15 cellular contexts compared by ENCODE assay signal in genomic region chr3:194879126-194879887, GRCh38.
DNase-seq lines count a peak whose midpoint lies in the region; ATAC-seq and TF ChIP-seq lines count a peak whose summit lies in the region.
"Had no signal": no experiment of that assay in that cellular context is flagged by ENCODE, and none has a peak within 500 bp of the region (broad histone marks: within the 10 kb centered on the region; RNA-seq: fewer than 3 reads in every experiment).

No MANE protein-coding gene starts in this region.

- WGBS in hepatocyte (ENCODE audit: low lambda C conversion rate, missing lambda C conversion rate) = 92% methylated on average over 12 of the region's 12 CpGs

- no peaks in the 10 kb centered on the region for H3K79me2 ChIP-seq in hepatocyte

- DNase-seq in KBM-7 (peak; percentile 83), UCSD-AML1 (lab: John Stamatoyannopoulos, UW; ENCODE audit: unreplicated experiment) (peak; percentile 72), hepatocyte (ENCODE audit: low spot score) (no peak), NK-92 (lab: John Stamatoyannopoulos, UW; ENCODE audit: unreplicated experiment) (no peak), AG08396 (ENCODE audit: low spot score) (no peak), kidney tubule cell (ENCODE audit: low spot score) (no peak)
- DNase-seq in stimulated activated CD8-positive, alpha-beta memory T cell treated with anti-CD3 and anti-CD28 coated beads, Interleukin-4, amount 100 ng/mL, for 48 hours = peak; percentile 2
- DNase-seq: activated CD4-positive, alpha-beta memory T cell treated with anti-CD3 and anti-CD28 coated beads for 36 hours; Calu3; HCEC 1CT; NCI-H2081; NK-92 treated with Interleukin-12 subunit alpha and Interleukin-12 subunit beta, amount 100 ng/mL, for 24 hours; stimulated activated CD4-positive, alpha-beta T cell treated with anti-CD3 and anti-CD28 coated beads, Interleukin-1b, Interleukin-23, amount 100 ng/mL, for 48 hours; stimulated activated naive CD8-positive, alpha-beta T cell treated with anti-CD3 and anti-CD28 coated beads, Interleukin-15, Interleukin-2, amounts not matched to agents 100 U/mL and 50 U/mL, for 24 hours had no signal

- no peak overlapping the region for H3K4me3 ChIP-seq in hepatocyte

- peak overlapping the region; percentile 75 for H3K27ac ChIP-seq in hepatocyte

- no peak for ATAC-seq in GM19455 (IDR thresholded peaks at IDR 0.05; ENCODE audit: unreplicated experiment)
- ATAC-seq: stimulated activated naive CD8-positive, alpha-beta T cell treated with anti-CD3 and anti-CD28 coated beads, Interleukin-15, Interleukin-2, amounts not matched to agents 100 U/mL and 50 U/mL, for 24 hours had no signal

- no peaks in the 10 kb centered on the region for H3K9me2 ChIP-seq in hepatocyte (replicated peaks; ENCODE audit: insufficient read depth)

- no peaks in the 10 kb centered on the region for H3K27me3 ChIP-seq in hepatocyte

- no peak overlapping the region for H3K4me2 ChIP-seq in hepatocyte

- H2AFZ ChIP-seq in hepatocyte = no peak overlapping the region

- in situ Hi-C loops in KBM-7 (cut with MboI; ENCODE audit: low pct_unique_long_range_greater_than_20kb, low sequenced_read_pairs) = no loop called here

- H4K20me1 ChIP-seq in hepatocyte (ENCODE audit: insufficient read depth, poor library complexity, severe bottlenecking) = no peaks in the 10 kb centered on the region

- TF ChIP-seq CTCF in hepatocyte (IDR thresholded peaks at IDR 0.05; ENCODE audit: poor library complexity) = no peak

- no peaks in the 10 kb centered on the region for H3K9me3 ChIP-seq in hepatocyte (ENCODE audit: low read depth)

- H3K4me1 ChIP-seq in hepatocyte (ENCODE audit: insufficient read depth) = peaks cover 20% of the 10 kb centered on the region

- H3K36me3 ChIP-seq in hepatocyte (replicated peaks; ENCODE audit: insufficient read depth, low read depth) = no peaks in the 10 kb centered on the region

Comparison
In these comparisons a context has a peak if more than half of its experiments do, and no peak if none do; other contexts are left out.
1. DNase-seq: peak in KBM-7 (single experiment), UCSD-AML1 (single experiment) and stimulated activated CD8-positive, alpha-beta memory T cell treated with anti-CD3 and anti-CD28 coated beads, Interleukin-4, amount 100 ng/mL, for 48 hours (single experiment); none in hepatocyte (single experiment), NK-92 (single experiment), AG08396 (single experiment) and kidney tubule cell (single experiment).